In genomic region chr15:78390242-78390641, GRCh38 we compare ENCODE assay signal across 23 cellular contexts. TPM values are rescaled to one million over a fixed set of nuclear protein-coding genes. Genes with fewer than 3 reads are reported as not detected.
"Had no signal": no experiment of that assay in that cellular context is flagged by ENCODE, and none has a peak within 500 bp of the region (broad histone marks: within the 10 kb centered on the region; RNA-seq: fewer than 3 reads in every experiment).

No MANE protein-coding gene starts in this region.

- H3K27ac ChIP-seq: coronary artery, heart right ventricle, neural progenitor cell, ovary, right atrium auricular region, testis, tibial nerve had no signal

- H3K4me1 Mint-ChIP-seq: natural killer cell had no signal

- H3K4me3 ChIP-seq: coronary artery, heart right ventricle, neural progenitor cell, ovary, right atrium auricular region, testis, tibial nerve had no signal

- H3K36me3 Mint-ChIP-seq: natural killer cell, neural progenitor cell had no signal

- H3K4me3 Mint-ChIP-seq: endodermal cell, natural killer cell, neural progenitor cell had no signal

- ATAC-seq: heart right ventricle, left lobe of liver, natural killer cell had no signal

- H3K9me3 Mint-ChIP-seq: endodermal cell, natural killer cell, neural progenitor cell had no signal

- H3K36me3 ChIP-seq: heart right ventricle, neural progenitor cell, ovary, right atrium auricular region, tibial nerve had no signal

- H3K4me1 ChIP-seq: heart right ventricle, right atrium auricular region had no signal

- H3K27me3 ChIP-seq: neural progenitor cell, ovary, right atrium auricular region, testis, tibial nerve had no signal

- H3K27ac Mint-ChIP-seq: endodermal cell, natural killer cell had no signal

- H3K9me3 ChIP-seq: heart right ventricle, ovary, right atrium auricular region, testis, tibial nerve had no signal

- DNase-seq: effector CD4-positive, alpha-beta T cell; endodermal cell; heart right ventricle; islet precursor cell; mammary epithelial cell; natural killer cell; nucleus accumbens; ovary; small intestine; stimulated activated CD4-positive, alpha-beta T cell treated with anti-CD3 and anti-CD28 coated beads, Interleukin-12 subunit alpha, Interleukin-12 subunit beta, amount 100 ng/mL, for 4 hours; stimulated activated naive CD4-positive, alpha-beta T cell treated with Interleukin-2 at 50 U/mL for 16 hours; testis had no signal

RNA-seq across cellular contexts. Expression of gene CRABP1, which starts 50.1 kb away (rescaled TPM):
- total RNA-seq: dermis microvascular lymphatic vessel endothelial cell, fibroblast of lung, glomerular endothelial cell, heart right ventricle, mammary epithelial cell, myocyte, natural killer cell, posterior vena cava, right atrium auricular region, subcutaneous adipose tissue had no signal
